In genomic region chr5:55591671-55592070, GRCh38 we compare ENCODE assay signal across 17 cellular contexts. TPM values are rescaled to one million over a fixed set of nuclear protein-coding genes. Genes with fewer than 3 reads are reported as not detected.
DNase-seq lines count a peak whose midpoint lies in the region; ATAC-seq and TF ChIP-seq lines count a peak whose summit lies in the region.
"Had no signal": no experiment of that assay in that cellular context is flagged by ENCODE, and none has a peak within 500 bp of the region (broad histone marks: within the 10 kb centered on the region; RNA-seq: fewer than 3 reads in every experiment).

No MANE protein-coding gene starts in this region.

- H3K27me3 Mint-ChIP-seq in activated T-cell treated with anti-CD3 and anti-CD28 coated beads, Interleukin-2, amount 50 U/mL, for 72 hours (ENCODE audit: low read depth) = no peaks in the 10 kb centered on the region
- H3K27me3 Mint-ChIP-seq in mesothelial cell of epicardium (ENCODE audit: low read depth) = no peaks in the 10 kb centered on the region

- H3K9me3 Mint-ChIP-seq in activated T-cell treated with anti-CD3 and anti-CD28 coated beads, Interleukin-2, amount 50 U/mL, for 72 hours = peaks cover 0 to 4% of the 10 kb centered on the region in 2 donors
- H3K9me3 Mint-ChIP-seq in mesothelial cell of epicardium = no peaks in the 10 kb centered on the region
- H3K9me3 Mint-ChIP-seq: immature natural killer cell had no signal

- H3K4me3 ChIP-seq in choroid plexus epithelial cell (ENCODE audit: low read depth, low read length) = no peak overlapping the region
- H3K4me3 ChIP-seq: cardiac muscle cell, esophagus muscularis mucosa, lung, skin epidermis had no signal

- H3K4me1 Mint-ChIP-seq in activated T-cell treated with anti-CD3 and anti-CD28 coated beads, Interleukin-2, amount 50 U/mL, for 72 hours (ENCODE audit: low read depth) = peaks cover 36% of the 10 kb centered on the region
- H3K4me1 Mint-ChIP-seq in mesothelial cell of epicardium = peaks cover 20% of the 10 kb centered on the region

- H3K27ac Mint-ChIP-seq in activated T-cell treated with anti-CD3 and anti-CD28 coated beads, Interleukin-2, amount 50 U/mL, for 72 hours = no peak overlapping the region
- H3K27ac Mint-ChIP-seq in mesothelial cell of epicardium = peak overlapping the region; percentile 74
- H3K27ac Mint-ChIP-seq: immature natural killer cell had no signal

- TF ChIP-seq CTCF in choroid plexus epithelial cell (conservative IDR thresholded peaks at IDR 0.05; ENCODE audit: low read depth, low read length) (no peak), mesothelial cell of epicardium (IDR thresholded peaks at IDR 0.05; ENCODE audit: unreplicated experiment) (no peak)

- H3K4me3 Mint-ChIP-seq in activated T-cell treated with anti-CD3 and anti-CD28 coated beads, Interleukin-2, amount 50 U/mL, for 72 hours = peak overlapping the region; percentile 7 to 9
- no peak overlapping the region for H3K4me3 Mint-ChIP-seq in mesothelial cell of epicardium
- H3K4me3 Mint-ChIP-seq: immature natural killer cell had no signal

- ATAC-seq in activated T-cell treated with anti-CD3 and anti-CD28 coated beads, Interleukin-2, amount 50 U/mL, for 72 hours (replicated peaks in 1 of 2) = no peak
- ATAC-seq in GM18858 (IDR thresholded peaks at IDR 0.05; ENCODE audit: unreplicated experiment) = no peak

- H3K36me3 Mint-ChIP-seq in activated T-cell treated with anti-CD3 and anti-CD28 coated beads, Interleukin-2, amount 50 U/mL, for 72 hours (ENCODE audit: insufficient read depth in 2 of 2) = no peaks in the 10 kb centered on the region
- no peaks in the 10 kb centered on the region for H3K36me3 Mint-ChIP-seq in mesothelial cell of epicardium
- H3K36me3 Mint-ChIP-seq: immature natural killer cell had no signal

- DNase-seq in activated T-cell treated with anti-CD3 and anti-CD28 coated beads, Interleukin-2, amount 50 U/mL, for 72 hours = no peak
- no peak for DNase-seq in activated T-cell treated with anti-CD3 and anti-CD28 coated beads, Interleukin-2, amount 50 U/mL, for 48 hours
- DNase-seq in NCI-H69 (lab: John Stamatoyannopoulos, UW) (peak; percentile 26), choroid plexus epithelial cell (ENCODE audit: low read depth) (peak; percentile 18), mesothelial cell of epicardium (ENCODE audit: low spot score in 2 of 2, unreplicated experiment in 2 of 2) (no peak), COLO668 (lab: John Stamatoyannopoulos, UW; ENCODE audit: unreplicated experiment) (no peak), NCI-H82 (lab: John Stamatoyannopoulos, UW) (no peak)
- DNase-seq: effector CD4-positive, alpha-beta T cell; EL; immature natural killer cell; NCI-H187 treated with DMSO at 0.1 percent for 48 hours; stimulated activated CD4-positive, alpha-beta T cell treated with anti-CD3 and anti-CD28 coated beads, Interleukin-4, amount 100 ng/mL, for 24 hours had no signal

RNA-seq across cellular contexts. Expression of gene PLPP1, which starts 56.9 kb away (rescaled TPM):
- total RNA-seq in activated T-cell treated with anti-CD3 and anti-CD28 coated beads, Interleukin-2, amount 50 U/mL, for 72 hours = 10 to 100 TPM; 12.2 to 23.3 TPM
- total RNA-seq in mesothelial cell of epicardium = 27.6 to 31.8 TPM (median 30.5 TPM) in 3 replicates

Comparison
In these comparisons a context has a peak if more than half of its experiments do, and no peak if none do; other contexts are left out.
1. DNase-seq: peak in NCI-H69 (single experiment) and choroid plexus epithelial cell (single experiment); none in activated T-cell treated with anti-CD3 and anti-CD28 coated beads, Interleukin-2, amount 50 U/mL, for 72 hours (0 of 2), activated T-cell treated with anti-CD3 and anti-CD28 coated beads, Interleukin-2, amount 50 U/mL, for 48 hours (0 of 2), mesothelial cell of epicardium (0 of 2), COLO668 (single experiment) and NCI-H82 (single experiment).